In genomic region chr14:74762917-74763802, GRCh38 we compare ENCODE assay signal across 1 cellular context.
TF ChIP-seq lines count a peak whose summit lies in the region.

TSS of gene YLPM1 (plus strand) at chr14:74763316. CDS start at chr14:74763490, 174 bp downstream.

TF ChIP-seq in HepG2, 621 proteins besides CTCF, POLR2A, EP300 and RAD21 (continued from another document and continues in another):
- TF ChIP-seq ZNF143 (CRISPR knock-in tag; IDR thresholded peaks at IDR 0.05) (peak; percentile 38; the same call in 1 of the 2 replicates), THAP9 (CRISPR knock-in tag; IDR thresholded peaks at IDR 0.05; ENCODE audit: borderline replicate concordance) (peak; percentile 50; the same call in 1 of the 2 replicates), HDAC1 (CRISPR knock-in tag; IDR thresholded peaks at IDR 0.05) (peak; percentile 42; the same call in 1 of the 2 replicates), ZNF552 (CRISPR knock-in tag; IDR thresholded peaks at IDR 0.05; ENCODE audit: borderline replicate concordance) (no peak), BHLHE40 (IDR thresholded peaks at IDR 0.05; ENCODE audit: low read length) (no peak), ZBTB10 (CRISPR knock-in tag; IDR thresholded peaks at IDR 0.05; ENCODE audit: borderline replicate concordance) (peak; percentile 72), MTERF4 (CRISPR knock-in tag; IDR thresholded peaks at IDR 0.05) (peak; percentile 69; the same call in 1 of the 2 replicates), ZBTB7B (CRISPR knock-in tag; IDR thresholded peaks at IDR 0.05) (no peak), DBP (CRISPR knock-in tag; IDR thresholded peaks at IDR 0.05; ENCODE audit: not compliant biosample characterization) (peak; percentile 86), RFX3 (CRISPR knock-in tag; IDR thresholded peaks at IDR 0.05) (no peak), ZNF251 (CRISPR knock-in tag; IDR thresholded peaks at IDR 0.05) (no peak), PREB (CRISPR knock-in tag; IDR thresholded peaks at IDR 0.05) (no peak), ZNF780A (CRISPR knock-in tag; IDR thresholded peaks at IDR 0.05) (no peak), YEATS4 (CRISPR knock-in tag; IDR thresholded peaks at IDR 0.05; ENCODE audit: borderline replicate concordance) (peak; percentile 90), KMT2B (CRISPR knock-in tag; IDR thresholded peaks at IDR 0.05) (peak; percentile 91), PRDM4 (CRISPR knock-in tag; IDR thresholded peaks at IDR 0.05; ENCODE audit: borderline replicate concordance) (no peak), ZMAT3 (CRISPR knock-in tag; conservative IDR thresholded peaks at IDR 0.05) (no peak; the same call in 1 of the 2 replicates), FOXA3 (CRISPR knock-in tag; IDR thresholded peaks at IDR 0.05) (peak; percentile 22; the same call in 1 of the 2 replicates), NCOA5 (CRISPR knock-in tag; IDR thresholded peaks at IDR 0.05) (no peak), ZNF142 (CRISPR knock-in tag; IDR thresholded peaks at IDR 0.05) (peak; percentile 78), ZNF644 (CRISPR knock-in tag; IDR thresholded peaks at IDR 0.05; ENCODE audit: low read depth) (peak; percentile 84), SRF (IDR thresholded peaks at IDR 0.05; ENCODE audit: low read depth, low read length) (no peak), ZNF773 (CRISPR knock-in tag; IDR thresholded peaks at IDR 0.05; ENCODE audit: borderline replicate concordance) (0 out of 2 replicates have a peak, but pooled peaks have one; percentile 63), LBX2 (CRISPR knock-in tag; IDR thresholded peaks at IDR 0.05; ENCODE audit: borderline replicate concordance) (no peak), ZBTB42 (CRISPR knock-in tag; IDR thresholded peaks at IDR 0.05) (no peak), THAP8 (CRISPR knock-in tag; IDR thresholded peaks at IDR 0.05; ENCODE audit: borderline replicate concordance) (peak; percentile 90; the same call in 1 of the 2 replicates), ZBTB4 (CRISPR knock-in tag; IDR thresholded peaks at IDR 0.05; ENCODE audit: borderline replicate concordance) (0 out of 2 replicates have a peak, but pooled peaks have one; percentile 26), CBX2 (IDR thresholded peaks at IDR 0.05; ENCODE audit: low read depth, low read length) (no peak), CBX2 (CRISPR knock-in tag; IDR thresholded peaks at IDR 0.05; ENCODE audit: low read depth) (no peak), GTF2F1 (IDR thresholded peaks at IDR 0.05; ENCODE audit: low read length) (no peak), ZNF577 (CRISPR knock-in tag; IDR thresholded peaks at IDR 0.05; ENCODE audit: borderline replicate concordance, low read depth) (no peak), AHR (CRISPR knock-in tag; IDR thresholded peaks at IDR 0.05) (no peak), RBM39 (IDR thresholded peaks at IDR 0.05; ENCODE audit: low read depth, low read length, poor library complexity, severe bottlenecking) (peak; percentile 37), ZKSCAN8 (CRISPR knock-in tag; IDR thresholded peaks at IDR 0.05; ENCODE audit: borderline replicate concordance) (no peak), SP140L (CRISPR knock-in tag; IDR thresholded peaks at IDR 0.05; ENCODE audit: borderline replicate concordance) (no peak), POLR2AphosphoS5 (IDR thresholded peaks at IDR 0.05; ENCODE audit: low read depth, low read length) (peak; percentile 73), ZIK1 (CRISPR knock-in tag; IDR thresholded peaks at IDR 0.05; ENCODE audit: borderline replicate concordance, low read depth) (peak; percentile 67; the same call in 1 of the 2 replicates)
